ENCODE assay signal across 20 cellular contexts in the genomic region with DNA sequence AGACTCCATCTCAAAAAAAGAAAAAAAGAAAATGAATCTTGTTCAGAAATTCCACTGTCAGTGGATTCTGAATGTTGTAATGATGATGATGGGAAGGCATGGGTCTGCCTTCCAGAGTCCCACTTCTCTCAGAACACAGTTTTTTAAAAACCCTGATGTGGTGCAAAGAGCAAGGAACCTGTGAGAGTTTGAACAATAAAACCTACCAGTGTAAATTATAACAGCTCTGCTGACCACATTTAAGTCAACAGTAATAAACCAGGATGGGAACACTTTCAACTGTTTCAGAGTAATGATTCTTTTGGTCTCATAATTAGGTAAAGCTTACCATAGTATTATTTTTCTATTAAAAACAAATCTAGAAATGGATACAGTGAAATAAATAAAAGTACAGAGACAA.
DNase-seq lines count a peak whose midpoint lies in the region; ATAC-seq, FAIRE-seq and TF ChIP-seq lines count a peak whose summit lies in the region.
"Had no signal": no experiment of that assay in that cellular context is flagged by ENCODE, and none has a peak within 500 bp of the region (broad histone marks: within the 10 kb centered on the region; RNA-seq: fewer than 3 reads in every experiment).

No MANE protein-coding gene starts in this region.

- intact Hi-C loops in PC-3 (cut with micrococcal nuclease) = no loop called here
- intact Hi-C loops in transverse colon (cut with DNase I; ENCODE audit: low total_unique reads) = no loop called here

- TF ChIP-seq CTCF in PC-3 (conservative IDR thresholded peaks at IDR 0.05; ENCODE audit: low read depth, low read length) (no peak), VCaP (conservative IDR thresholded peaks at IDR 0.05) (no peak), transverse colon (IDR thresholded peaks at IDR 0.05) (no peak)

- H3K27ac ChIP-seq in PC-3 (ENCODE audit: low read length) (0 out of 2 replicates have a peak overlapping the region, but pooled peaks have one; percentile 16), VCaP (peak overlapping the region; percentile 4; the same call in 1 of the 2 replicates), transverse colon (peak overlapping the region; percentile 23 to 71 (median 62))

- no peak for TF ChIP-seq POLR2A in transverse colon (IDR thresholded peaks at IDR 0.05)

- no peaks in the 10 kb centered on the region for H4K20me1 ChIP-seq in PC-3 (ENCODE audit: low read length)

- CTCF ChIA-PET in PC-3 (lab: Charles Lee) = no interaction called here

- no peak overlapping the region for H3K9ac ChIP-seq in PC-3 (ENCODE audit: low read length)

- H3K36me3 ChIP-seq in PC-3 (ENCODE audit: low read depth, low read length) (no peaks in the 10 kb centered on the region), transverse colon (no peaks in the 10 kb centered on the region)
- H3K36me3 ChIP-seq: BE2C had no signal

- DNase-seq in PC-3 (no peak), transverse colon (no peak), NCI-H2107 (lab: John Stamatoyannopoulos, UW) (no peak)
- DNase-seq: ACHN; BE2C; C1 segment of cervical spinal cord; CD4-positive, CD25-positive, alpha-beta regulatory T cell; CD8-positive, alpha-beta memory T cell; COR-L47; GDM1 had no signal

- no peaks in the 10 kb centered on the region for H3K79me2 ChIP-seq in PC-3 (ENCODE audit: low read length)

- H3F3A ChIP-seq in PC-3 (ENCODE audit: low read length, unreplicated experiment) = no peaks in the 10 kb centered on the region

- no peak overlapping the region for H3K4me2 ChIP-seq in PC-3 (ENCODE audit: low read length)
- H3K4me2 ChIP-seq: GM23338 had no signal

- no peaks in the 10 kb centered on the region; the same call in 1 of the 2 replicates for H3K4me1 ChIP-seq in PC-3 (ENCODE audit: insufficient read depth, low read length)
- peaks cover 0 to 37% (median 18%) of the 10 kb centered on the region in 4 donors for H3K4me1 ChIP-seq in transverse colon
- H3K4me1 ChIP-seq: BE2C had no signal

- H3K4me3 ChIP-seq in PC-3 (ENCODE audit: low read length) (no peak overlapping the region), transverse colon (no peak overlapping the region)
- H3K4me3 ChIP-seq: GM23338 had no signal

- H3K9me2 ChIP-seq in PC-3 (replicated peaks; ENCODE audit: low read length) = no peaks in the 10 kb centered on the region

- peak; percentile 58 for FAIRE-seq in islet of Langerhans (lab: Jason Lieb, UNC)
- FAIRE-seq: D721Med, GM12892, GM18507, H54, HepG2 had no signal

- in situ Hi-C loops in transverse colon (cut with MboI; ENCODE audit: low pct_ligation_motif_present in 1 of 4, low pct_unique_long_range_greater_than_20kb in 1 of 4, low sequenced_read_pairs in 3 of 4) = loop anchor here in 2 of 4 donors (25.0 kb wide), 1 partner anchor 134 kb away; no protein-coding TSS in a partner anchor

- BruUV-seq in PC-3 (replicated peaks; lab: Mats Ljungman, UMichigan) = no TSS peak

- ATAC-seq in PC-3 (no peak), HG03460 (IDR thresholded peaks at IDR 0.05; ENCODE audit: unreplicated experiment) (no peak), GM18909 (IDR thresholded peaks at IDR 0.05; ENCODE audit: poor library complexity, unreplicated experiment) (no peak)
- ATAC-seq: GM23338, HepG2 had no signal

- no peaks in the 10 kb centered on the region for H3K27me3 ChIP-seq in PC-3 (ENCODE audit: low read length)
- no peaks in the 10 kb centered on the region for H3K27me3 ChIP-seq in transverse colon
- H3K27me3 ChIP-seq: BE2C had no signal

- no peak overlapping the region for H2AFZ ChIP-seq in PC-3 (ENCODE audit: low read length)
- H2AFZ ChIP-seq: GM23338 had no signal

- H3K9me3 ChIP-seq in PC-3 (ENCODE audit: low read length) (no peaks in the 10 kb centered on the region), transverse colon (no peaks in the 10 kb centered on the region)
- H3K9me3 ChIP-seq: BE2C had no signal

- POLR2A ChIA-PET in PC-3 (lab: Charles Lee; ENCODE audit: unreplicated experiment) = interaction anchor here (1.0 kb wide), 1 partner anchor 99 kb away, joined by 3 read pairs; no protein-coding TSS in a partner anchor

- TF ChIP-seq EP300 in transverse colon (IDR thresholded peaks at IDR 0.05; ENCODE audit: low read depth) = no peak

Comparison
In these comparisons a context has a peak if more than half of its experiments do, and no peak if none do; other contexts are left out.
1. H3K27ac ChIP-seq: peak in every context shown above with its lines; median percentile 62 in transverse colon; 16 in PC-3; 4 in VCaP.